In the genomic region with DNA sequence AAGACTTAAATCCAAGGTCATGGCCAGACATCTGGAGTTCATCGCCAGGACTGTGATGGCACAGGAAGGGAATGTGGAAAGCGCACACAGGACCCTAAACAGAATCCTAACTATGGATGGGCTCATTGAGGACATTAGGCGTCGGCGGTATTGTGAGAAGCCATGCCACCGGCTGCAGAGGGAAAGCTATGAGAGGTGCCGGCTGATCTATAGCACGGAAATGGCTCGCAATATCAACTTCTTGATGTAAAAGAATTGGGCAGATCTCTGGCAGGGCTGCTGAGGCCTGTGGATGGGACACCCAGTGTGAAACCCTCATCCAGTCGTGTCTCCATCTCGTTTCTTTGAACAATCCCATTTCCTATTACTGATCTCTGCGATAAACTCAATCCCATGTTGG, we compare ENCODE assay signal across 27 cellular contexts.
"Had no signal": no experiment of that assay in that cellular context is flagged by ENCODE, and none has a peak within 500 bp of the region (broad histone marks: within the 10 kb centered on the region; RNA-seq: fewer than 3 reads in every experiment).

No MANE protein-coding gene starts in this region.

- H3K36me3 ChIP-seq: brain microvascular endothelial cell, esophagus squamous epithelium, gastroesophageal sphincter had no signal

- ATAC-seq: activated CD4-positive, alpha-beta T cell treated with anti-CD3 and anti-CD28 coated beads for 36 hours; activated CD8-positive, alpha-beta memory T cell treated with anti-CD3 and anti-CD28 coated beads, Interleukin-2, amount 10 ng/mL, durations not matched to agents 7 days and 5 days; activated CD8-positive, alpha-beta T cell treated with anti-CD3 and anti-CD28 coated beads, Interleukin-2, amount 10 ng/mL, durations not matched to agents 7 days and 5 days; gastroesophageal sphincter had no signal

- H3K4me1 Mint-ChIP-seq: activated CD4-positive, alpha-beta T cell treated with anti-CD3 and anti-CD28 coated beads for 36 hours; activated CD4-positive, alpha-beta T cell treated with anti-CD3 and anti-CD28 coated beads, Interleukin-2, amount 10 ng/mL, durations not matched to agents 24 days and 14 days; activated CD8-positive, alpha-beta memory T cell treated with anti-CD3 and anti-CD28 coated beads, Interleukin-2, amount 10 ng/mL, durations not matched to agents 7 days and 5 days had no signal

- H3K4me3 ChIP-seq: esophagus squamous epithelium, gastroesophageal sphincter had no signal

- H3K27ac Mint-ChIP-seq: activated CD4-positive, alpha-beta memory T cell treated with anti-CD3 and anti-CD28 coated beads for 36 hours; activated CD4-positive, alpha-beta T cell treated with anti-CD3 and anti-CD28 coated beads for 36 hours; activated CD4-positive, alpha-beta T cell treated with anti-CD3 and anti-CD28 coated beads, Interleukin-2, amount 10 ng/mL, durations not matched to agents 24 days and 14 days; activated CD8-positive, alpha-beta memory T cell treated with anti-CD3 and anti-CD28 coated beads, Interleukin-2, amount 10 ng/mL, durations not matched to agents 7 days and 5 days; activated CD8-positive, alpha-beta T cell treated with anti-CD3 and anti-CD28 coated beads, Interleukin-2, amount 10 ng/mL, durations not matched to agents 7 days and 5 days; activated naive CD8-positive, alpha-beta T cell; activated T-helper 1 cell treated with anti-CD3 and anti-CD28 coated beads, Interleukin-12 subunit alpha, Interleukin-12 subunit beta, Interleukin-2, Interleukin-4 antibody, amounts not matched to agents 30 ng/mL and 10 ng/mL and 1 ng/mL, durations not matched to agents 14 hours and 24 hours and 36 hours; activated T-helper 2 cell treated with anti-CD3 and anti-CD28 coated beads, Interferon-gamma antibody, Interleukin-2, Interleukin-4, amounts not matched to agents 10 μg/mL and 5 μg/mL and 100 μg/mL, durations not matched to agents 14 hours and 24 hours and 36 hours had no signal

- DNase-seq: activated CD4-positive, alpha-beta memory T cell treated with anti-CD3 and anti-CD28 coated beads for 36 hours; activated CD4-positive, alpha-beta T cell treated with anti-CD3 and anti-CD28 coated beads for 36 hours; activated CD4-positive, alpha-beta T cell treated with anti-CD3 and anti-CD28 coated beads, Interleukin-2, amount 10 ng/mL, durations not matched to agents 24 days and 14 days; activated CD4-positive, CD25-positive, alpha-beta regulatory T cell; activated CD4-positive, CD25-positive, alpha-beta regulatory T cell treated with anti-CD3 and anti-CD28 coated beads, Interleukin-2, amount 50 U/mL, for 72 hours; activated CD8-positive, alpha-beta memory T cell treated with anti-CD3 and anti-CD28 coated beads, Interleukin-2, amount 10 ng/mL, durations not matched to agents 7 days and 5 days; activated CD8-positive, alpha-beta memory T cell treated with anti-CD3 and anti-CD28 coated beads, Interleukin-2, amount 50 U/mL, for 4 hours; activated CD8-positive, alpha-beta T cell treated with anti-CD3 and anti-CD28 coated beads, Interleukin-2, amount 10 ng/mL, durations not matched to agents 7 days and 5 days; activated gamma-delta T cell; activated naive CD4-positive, alpha-beta T cell treated with anti-CD3 and anti-CD28 coated beads, Interleukin-2, amount 50 U/mL, for 16 hours; activated naive CD4-positive, alpha-beta T cell treated with Interleukin-2 at 50 U/mL for 16 hours; activated T-cell treated with anti-CD3 and anti-CD28 coated beads, Interleukin-2, amount 50 U/mL, for 1 hour; activated T-cell treated with anti-CD3 and anti-CD28 coated beads, Interleukin-2, amount 50 U/mL, for 48 hours; amniotic stem cell; anterior cingulate cortex; brain microvascular endothelial cell; caudate nucleus; cortex of kidney; effector CD8-positive, alpha-beta T cell; esophagus squamous epithelium; foreskin melanocyte; T-helper 2 cell had no signal

- H3K27me3 ChIP-seq: brain microvascular endothelial cell, gastroesophageal sphincter had no signal

- H3K36me3 Mint-ChIP-seq: activated CD4-positive, alpha-beta memory T cell treated with anti-CD3 and anti-CD28 coated beads for 36 hours; activated CD8-positive, alpha-beta memory T cell treated with anti-CD3 and anti-CD28 coated beads, Interleukin-2, amount 10 ng/mL, durations not matched to agents 7 days and 5 days; activated naive CD8-positive, alpha-beta T cell had no signal

- H3K27ac ChIP-seq: brain microvascular endothelial cell, epithelial cell of prostate, esophagus squamous epithelium, gastroesophageal sphincter had no signal

- H3K9me3 Mint-ChIP-seq: activated CD4-positive, alpha-beta memory T cell treated with anti-CD3 and anti-CD28 coated beads for 36 hours; activated CD4-positive, alpha-beta T cell treated with anti-CD3 and anti-CD28 coated beads, Interleukin-2, amount 10 ng/mL, durations not matched to agents 24 days and 14 days; activated T-helper 1 cell treated with anti-CD3 and anti-CD28 coated beads, Interleukin-12 subunit alpha, Interleukin-12 subunit beta, Interleukin-2, Interleukin-4 antibody, amounts not matched to agents 30 ng/mL and 10 ng/mL and 1 ng/mL, durations not matched to agents 14 hours and 24 hours and 36 hours; activated T-helper 2 cell treated with anti-CD3 and anti-CD28 coated beads, Interferon-gamma antibody, Interleukin-2, Interleukin-4, amounts not matched to agents 10 μg/mL and 5 μg/mL and 100 μg/mL, durations not matched to agents 14 hours and 24 hours and 36 hours had no signal

- H3K9me3 ChIP-seq: esophagus squamous epithelium, gastroesophageal sphincter had no signal

- H3K4me3 Mint-ChIP-seq: activated CD4-positive, alpha-beta memory T cell treated with anti-CD3 and anti-CD28 coated beads for 36 hours; activated CD4-positive, alpha-beta T cell treated with anti-CD3 and anti-CD28 coated beads for 36 hours; activated CD4-positive, alpha-beta T cell treated with anti-CD3 and anti-CD28 coated beads, Interleukin-2, amount 10 ng/mL, durations not matched to agents 24 days and 14 days; activated CD8-positive, alpha-beta memory T cell treated with anti-CD3 and anti-CD28 coated beads, Interleukin-2, amount 10 ng/mL, durations not matched to agents 7 days and 5 days; activated CD8-positive, alpha-beta T cell treated with anti-CD3 and anti-CD28 coated beads, Interleukin-2, amount 10 ng/mL, durations not matched to agents 7 days and 5 days; activated naive CD8-positive, alpha-beta T cell; activated T-helper 1 cell treated with anti-CD3 and anti-CD28 coated beads, Interleukin-12 subunit alpha, Interleukin-12 subunit beta, Interleukin-2, Interleukin-4 antibody, amounts not matched to agents 30 ng/mL and 10 ng/mL and 1 ng/mL, durations not matched to agents 14 hours and 24 hours and 36 hours had no signal
